ENCODE assay signal across 22 cellular contexts in genomic region chr2:120897399-120897798, GRCh38.
"Had no signal": no experiment of that assay in that cellular context is flagged by ENCODE, and none has a peak within 500 bp of the region (broad histone marks: within the 10 kb centered on the region; RNA-seq: fewer than 3 reads in every experiment).

No MANE protein-coding gene starts in this region.

- H3K27me3 Mint-ChIP-seq: activated B cell treated with CpG ODN at 0.5 μM for 24 hours; activated CD4-positive, alpha-beta memory T cell treated with anti-CD3 and anti-CD28 coated beads for 36 hours; activated CD4-positive, alpha-beta T cell treated with anti-CD3 and anti-CD28 coated beads, Interleukin-2, amount 10 ng/mL, durations not matched to agents 7 days and 5 days had no signal

- ATAC-seq: activated T-helper 17 cell treated with anti-CD3 and anti-CD28 coated beads, Interleukin-2, amount 50 U/mL, for 72 hours; T-helper 17 cell had no signal

- H3K36me3 Mint-ChIP-seq: activated CD4-positive, alpha-beta memory T cell treated with anti-CD3 and anti-CD28 coated beads for 36 hours; activated naive CD8-positive, alpha-beta T cell had no signal

- DNase-seq: activated B cell treated with CpG ODN at 0.5 μM for 24 hours; activated CD4-positive, alpha-beta memory T cell treated with anti-CD3 and anti-CD28 coated beads for 36 hours; activated CD4-positive, alpha-beta T cell treated with anti-CD3 and anti-CD28 coated beads for 1 hour; activated CD4-positive, alpha-beta T cell treated with anti-CD3 and anti-CD28 coated beads, Interleukin-2, amount 10 ng/mL, durations not matched to agents 7 days and 5 days; activated gamma-delta T cell; activated naive CD4-positive, alpha-beta T cell treated with anti-CD3 and anti-CD28 coated beads for 36 hours; activated T-cell treated with anti-CD3 and anti-CD28 coated beads for 4 hours; activated T-cell treated with anti-CD3 and anti-CD28 coated beads, Interleukin-2, amount 50 U/mL, for 48 hours; amygdala; caudate nucleus; Karpas-422; MM.1S; NCI-H1930; NCI-H2171 treated with DMSO at 0.1 percent for 48 hours; NCI-H226; NCI-H526; NCI-H774; SIG-M5; T-helper 17 cell; T-helper 9 cell had no signal

- H3K27ac Mint-ChIP-seq: activated B cell treated with CpG ODN at 0.5 μM for 24 hours; activated CD4-positive, alpha-beta memory T cell treated with anti-CD3 and anti-CD28 coated beads for 36 hours; activated CD4-positive, alpha-beta T cell treated with anti-CD3 and anti-CD28 coated beads, Interleukin-2, amount 10 ng/mL, durations not matched to agents 7 days and 5 days; activated naive CD4-positive, alpha-beta T cell treated with anti-CD3 and anti-CD28 coated beads for 36 hours; activated naive CD8-positive, alpha-beta T cell; activated T-helper 17 cell treated with anti-CD3 and anti-CD28 coated beads, Interleukin-2, amount 50 U/mL, for 72 hours; T-helper 17 cell had no signal

- H3K4me3 Mint-ChIP-seq: activated B cell treated with CpG ODN at 0.5 μM for 24 hours; activated CD4-positive, alpha-beta memory T cell treated with anti-CD3 and anti-CD28 coated beads for 36 hours; activated CD4-positive, alpha-beta T cell treated with anti-CD3 and anti-CD28 coated beads, Interleukin-2, amount 10 ng/mL, durations not matched to agents 7 days and 5 days; activated naive CD4-positive, alpha-beta T cell treated with anti-CD3 and anti-CD28 coated beads for 36 hours; activated naive CD8-positive, alpha-beta T cell; activated T-helper 17 cell treated with anti-CD3 and anti-CD28 coated beads, Interleukin-2, amount 50 U/mL, for 72 hours; T-helper 17 cell had no signal

- H3K4me1 Mint-ChIP-seq: activated B cell treated with CpG ODN at 0.5 μM for 24 hours; activated CD4-positive, alpha-beta T cell treated with anti-CD3 and anti-CD28 coated beads, Interleukin-2, amount 10 ng/mL, durations not matched to agents 7 days and 5 days; activated T-helper 17 cell treated with anti-CD3 and anti-CD28 coated beads, Interleukin-2, amount 50 U/mL, for 72 hours; T-helper 17 cell had no signal

- H3K9me3 Mint-ChIP-seq: activated B cell treated with CpG ODN at 0.5 μM for 24 hours; activated CD4-positive, alpha-beta memory T cell treated with anti-CD3 and anti-CD28 coated beads for 36 hours; activated CD4-positive, alpha-beta T cell treated with anti-CD3 and anti-CD28 coated beads, Interleukin-2, amount 10 ng/mL, durations not matched to agents 7 days and 5 days; activated naive CD4-positive, alpha-beta T cell treated with anti-CD3 and anti-CD28 coated beads for 36 hours; activated T-helper 17 cell treated with anti-CD3 and anti-CD28 coated beads, Interleukin-2, amount 50 U/mL, for 72 hours had no signal
